10 cellular contexts compared by ENCODE assay signal in the genomic region with DNA sequence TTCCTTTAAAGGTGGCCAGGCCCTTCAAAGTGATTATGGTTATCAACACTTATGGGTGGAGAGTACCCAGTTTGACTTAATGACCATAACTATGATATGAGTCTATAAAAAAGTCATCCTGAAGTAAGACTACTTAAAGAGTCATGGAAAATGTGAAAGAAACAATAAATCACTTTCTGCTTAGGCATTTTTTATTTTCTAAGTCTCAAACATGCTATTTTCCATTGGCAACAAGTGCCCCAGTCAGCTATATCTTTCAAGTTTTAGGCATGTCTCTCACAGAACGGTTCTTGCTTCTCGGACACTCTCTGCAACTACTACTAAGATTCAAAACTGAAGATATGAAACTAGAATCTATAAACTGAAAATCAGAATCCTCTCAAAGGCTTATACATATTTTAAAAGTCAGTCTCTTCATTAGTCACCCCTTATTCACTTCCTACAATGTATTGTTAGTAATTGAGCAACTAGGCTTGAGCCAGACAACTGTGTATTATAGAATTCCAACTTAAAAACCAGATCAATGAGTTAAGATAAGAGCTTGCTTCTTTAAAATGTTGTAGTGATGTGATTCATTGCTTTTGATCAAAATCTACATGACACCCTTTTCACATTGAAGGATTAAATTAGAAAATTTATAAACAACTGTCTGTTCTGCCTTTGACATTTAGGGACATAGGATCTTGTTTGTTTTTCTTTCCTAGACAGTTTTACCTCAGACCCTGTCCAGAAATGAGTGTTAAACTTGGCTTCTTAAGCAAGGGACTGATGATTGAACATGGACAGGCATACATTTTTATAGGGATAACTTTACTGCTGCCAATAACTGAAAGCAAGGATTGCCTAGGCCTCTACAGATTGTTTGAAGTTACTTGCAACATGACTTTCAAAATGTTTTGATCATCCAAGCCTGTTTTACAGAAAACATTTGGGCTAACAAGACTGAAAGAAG. TPM values are rescaled to one million over a fixed set of nuclear protein-coding genes. Genes with fewer than 3 reads are reported as not detected.
DNase-seq lines count a peak whose midpoint lies in the region; ATAC-seq and TF ChIP-seq lines count a peak whose summit lies in the region.
"Had no signal": no experiment of that assay in that cellular context is flagged by ENCODE, and none has a peak within 500 bp of the region (broad histone marks: within the 10 kb centered on the region; RNA-seq: fewer than 3 reads in every experiment).

No MANE protein-coding gene starts in this region.

- peaks cover 25% of the 10 kb centered on the region for H3K36me3 ChIP-seq in mammary epithelial cell (ENCODE audit: insufficient read depth, low read length)

- no peaks in the 10 kb centered on the region for H4K20me1 ChIP-seq in mammary epithelial cell (ENCODE audit: insufficient read depth, low read length)

- peak overlapping the region; percentile 9 for H3K9ac ChIP-seq in mammary epithelial cell (ENCODE audit: insufficient read depth, low read length)

- H3K4me3 ChIP-seq in mammary epithelial cell (replicated peaks in 1 of 3; ENCODE audit: insufficient read depth in 1 of 3, low read depth in 2 of 3, low read length in 3 of 3) (peak overlapping the region in 2 of 3 experiments; percentile 71 to 81), skeletal muscle cell (ENCODE audit: low read depth, low read length) (peak overlapping the region; percentile 94)

- H3K27ac ChIP-seq in mammary epithelial cell (ENCODE audit: insufficient read depth, low read depth, low read length): peak overlapping the region; percentile 56

- no peaks in the 10 kb centered on the region for H3K27me3 ChIP-seq in mammary epithelial cell (ENCODE audit: insufficient read depth, low read length)

- WGBS in mammary epithelial cell (ENCODE audit: low coverage, missing lambda C conversion rate): 81% methylated on average over 2 of the region's 2 CpGs

- peaks cover 32% of the 10 kb centered on the region for H3K4me1 ChIP-seq in mammary epithelial cell (ENCODE audit: insufficient read depth, low read length)

- in situ Hi-C loops in mammary epithelial cell (cut with MboI; ENCODE audit: low sequenced_read_pairs in 2 of 2): loop anchor here in 1 of 2 donors (5.0 kb wide), 1 partner anchor 117 kb away; no protein-coding TSS in a partner anchor

- peaks cover 75% of the 10 kb centered on the region for H3K79me2 ChIP-seq in mammary epithelial cell (ENCODE audit: insufficient read depth, low read length)

- CTCF ChIA-PET in mammary epithelial cell (lab: Charles Lee; ENCODE audit: low non-redundant PET): no interaction called here

- DNase-seq in mammary epithelial cell: no peak
- DNase-seq in skeletal muscle cell (ENCODE audit: low read depth): no peak
- DNase-seq in C1 segment of cervical spinal cord (lab: John Stamatoyannopoulos, UW): no peak
- no peak for DNase-seq in germinal center (ENCODE audit: low spot score)
- DNase-seq in posterior cingulate gyrus: no peak
- no peak for DNase-seq in DMS153 treated with DMSO at 0.1 percent for 48 hours (lab: John Stamatoyannopoulos, UW; ENCODE audit: unreplicated experiment)
- DNase-seq: activated CD4-positive, alpha-beta T cell treated with anti-CD3 and anti-CD28 coated beads for 1 hour; left colon had no signal

- TSS peak; percentile 69 for BruUV-seq in mammary epithelial cell (replicated peaks; lab: Mats Ljungman, UMichigan)

- peak overlapping the region; percentile 92 for H3K4me2 ChIP-seq in mammary epithelial cell (ENCODE audit: insufficient read depth, low read depth, low read length)

- no peak for TF ChIP-seq CTCF in mammary epithelial cell (conservative IDR thresholded peaks at IDR 0.05 in 1 of 2, IDR thresholded peaks at IDR 0.05 in 1 of 2; ENCODE audit: extremely low read depth in 1 of 2, insufficient read depth in 1 of 2, low read depth in 1 of 2, low read length in 2 of 2)

- H3K9me3 ChIP-seq in mammary epithelial cell (replicated peaks; ENCODE audit: insufficient read depth, low read length): no peaks in the 10 kb centered on the region

- dilution Hi-C loops in mammary epithelial cell (cut with HindIII; ENCODE audit: low sequenced_read_pairs): no loop called here

- intact Hi-C loops in mammary epithelial cell (cut with micrococcal nuclease): loop anchor here (5.0 to 10.0 kb wide), 3 partner anchors 43 to 245 kb away; no protein-coding TSS in a partner anchor
- intact Hi-C loops in posterior cingulate gyrus (cut with DNase I): no loop called here

- H2AFZ ChIP-seq in mammary epithelial cell (ENCODE audit: low read depth, low read length): no peak overlapping the region

- ATAC-seq in GM18867 (IDR thresholded peaks at IDR 0.05; ENCODE audit: unreplicated experiment): peak; percentile 23
- peak; percentile 24 for ATAC-seq in HG03103 (IDR thresholded peaks at IDR 0.05; ENCODE audit: low read depth, unreplicated experiment)

RNA-seq across cellular contexts. Expression of a gene that starts 2.9 kb away (rescaled TPM):
- total RNA-seq in mammary epithelial cell: 100 to 1,000 TPM in 1 of 2 donors, 10 to 100 TPM in 1; 28.3 to 116 TPM
- polyA plus RNA-seq in mammary epithelial cell: 41.0 TPM
- 88.8 TPM for polyA minus RNA-seq in mammary epithelial cell
